Comparison of ENCODE assay signal across 8 cellular contexts in the genomic region with DNA sequence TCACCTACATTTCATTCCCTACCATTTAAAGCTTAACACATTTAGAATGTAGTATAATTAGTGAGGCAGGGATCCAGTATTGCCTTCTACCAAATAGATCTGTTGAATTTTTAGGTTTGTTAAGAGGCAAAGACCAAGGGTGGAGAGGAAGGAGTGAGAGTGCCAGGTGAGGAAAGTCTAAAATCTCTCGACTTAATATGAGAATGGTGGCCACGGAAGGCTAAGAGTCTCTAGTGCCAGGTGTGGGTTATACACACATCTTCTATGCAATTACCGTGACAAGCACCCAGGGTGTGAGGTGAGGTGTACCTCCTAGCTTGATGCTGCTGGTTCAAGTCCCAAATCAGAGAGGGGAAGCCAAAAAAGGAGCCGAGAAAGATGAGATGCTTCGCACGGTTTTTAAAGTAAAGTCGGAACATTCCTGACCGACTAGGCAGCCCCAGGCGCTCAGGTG. TPM values are rescaled to one million over a fixed set of nuclear protein-coding genes. Genes with fewer than 3 reads are reported as not detected.
DNase-seq lines count a peak whose midpoint lies in the region; ATAC-seq and TF ChIP-seq lines count a peak whose summit lies in the region.

No MANE protein-coding gene starts in this region.

- TF ChIP-seq CTCF in VCaP (conservative IDR thresholded peaks at IDR 0.05) (no peak), fibroblast of the aortic adventitia (IDR thresholded peaks at IDR 0.05; ENCODE audit: insufficient read depth, low read length) (no peak)

- peak overlapping the region; percentile 84 for H3K4me3 ChIP-seq in fibroblast of the aortic adventitia (ENCODE audit: low read depth, low read length)
- H3K4me3 ChIP-seq in skeletal muscle tissue (ENCODE audit: low read length in 3 of 3): peak overlapping the region; percentile 76 to 87 (median 78)

- ATAC-seq in HG03025 (IDR thresholded peaks at IDR 0.05; ENCODE audit: low FRiP score, unreplicated experiment): peak; percentile 7

- H3K36me3 ChIP-seq in skeletal muscle tissue (ENCODE audit: control insufficient read depth in 3 of 3, insufficient read depth in 3 of 3, low read length in 3 of 3): no peaks in the 10 kb centered on the region

- peak overlapping the region; percentile 69 to 71 (median 70) for H3K9ac ChIP-seq in skeletal muscle tissue (ENCODE audit: low read depth in 1 of 3, low read length in 3 of 3)

- peaks cover 5 to 10% (median 9%) of the 10 kb centered on the region in 3 donors for H3K4me1 ChIP-seq in skeletal muscle tissue (ENCODE audit: control insufficient read depth in 3 of 3, insufficient read depth in 3 of 3, low read length in 3 of 3)

- H3K27ac ChIP-seq in VCaP (peak overlapping the region; percentile 71), skeletal muscle tissue (ENCODE audit: low read depth, low read length) (peak overlapping the region; percentile 28)

- DNase-seq in stimulated activated CD4-positive, alpha-beta T cell treated with anti-CD3 and anti-CD28 coated beads, Interleukin-4, amount 100 ng/mL, for 24 hours: peak; percentile 10
- no peak for DNase-seq in stimulated activated CD4-positive, alpha-beta T cell treated with anti-CD3 and anti-CD28 coated beads, Interleukin-2, amount 100 ng/mL, for 24 hours
- peak; percentile 2 for DNase-seq in fibroblast of the aortic adventitia (ENCODE audit: low read depth)
- DNase-seq in GDM1 (lab: John Stamatoyannopoulos, UW): no peak
- DNase-seq in SW 1271 (lab: John Stamatoyannopoulos, UW): no peak

- no peaks in the 10 kb centered on the region for H3K27me3 ChIP-seq in skeletal muscle tissue (ENCODE audit: control insufficient read depth in 3 of 3, insufficient read depth in 3 of 3, low read length in 3 of 3)

- no peaks in the 10 kb centered on the region for H3K9me3 ChIP-seq in skeletal muscle tissue (ENCODE audit: control insufficient read depth in 3 of 3, low read length in 3 of 3)

RNA-seq across cellular contexts. Expression of gene IQUB, which starts 0.4 kb away (rescaled TPM):
- 0.81 and 2.7 TPM in 2 replicates for total RNA-seq in fibroblast of the aortic adventitia (ENCODE audit: low replicate concordance)
- total RNA-seq in skeletal muscle tissue: 0.52 TPM

RNA-seq across cellular contexts. Expression of gene NDUFA5, which starts 23.7 kb away (rescaled TPM):
- 35.8 and 47.8 TPM in 2 replicates for total RNA-seq in fibroblast of the aortic adventitia (ENCODE audit: low replicate concordance)
- total RNA-seq in skeletal muscle tissue: 39.1 TPM

Comparison
In these comparisons a context has a peak if more than half of its experiments do, and no peak if none do; other contexts are left out.
1. DNase-seq: peak in stimulated activated CD4-positive, alpha-beta T cell treated with anti-CD3 and anti-CD28 coated beads, Interleukin-4, amount 100 ng/mL, for 24 hours (single experiment) and fibroblast of the aortic adventitia (single experiment); none in stimulated activated CD4-positive, alpha-beta T cell treated with anti-CD3 and anti-CD28 coated beads, Interleukin-2, amount 100 ng/mL, for 24 hours (0 of 2), GDM1 (single experiment) and SW 1271 (0 of 2).